ENCODE assay signal across 1 cellular context in genomic region chr18:12076424-12077140, GRCh38.
TF ChIP-seq lines count a peak whose summit lies in the region.

No MANE protein-coding gene starts in this region.

TF ChIP-seq in WTC11, 78 proteins besides CTCF, POLR2A, EP300 and RAD21 (continued from another document):
- TF ChIP-seq ZNF532 (CRISPR knock-in tag; IDR thresholded peaks at IDR 0.05; ENCODE audit: borderline replicate concordance) (no peak), CREB1 (CRISPR knock-in tag; IDR thresholded peaks at IDR 0.05) (no peak), TEAD1 (CRISPR knock-in tag; IDR thresholded peaks at IDR 0.05) (no peak), SOX15 (CRISPR knock-in tag; IDR thresholded peaks at IDR 0.05) (no peak)
